ENCODE assay signal across 23 cellular contexts in genomic region chr12:19726592-19726991, GRCh38.
"Had no signal": no experiment of that assay in that cellular context is flagged by ENCODE, and none has a peak within 500 bp of the region (broad histone marks: within the 10 kb centered on the region; RNA-seq: fewer than 3 reads in every experiment).

No MANE protein-coding gene starts in this region.

- H3K36me3 Mint-ChIP-seq: stimulated activated effector memory CD8-positive, alpha-beta T cell treated with anti-CD3 and anti-CD28 coated beads, Interleukin-12 subunit alpha, Interleukin-12 subunit beta, amount 100 ng/mL, for 72 hours had no signal

- ATAC-seq: left lobe of liver; lower lobe of right lung; naive thymus-derived CD8-positive, alpha-beta T cell; stimulated activated naive CD8-positive, alpha-beta T cell treated with anti-CD3 and anti-CD28 coated beads, Interleukin-15, amount 100 ng/mL, for 72 hours had no signal

- H3K4me1 Mint-ChIP-seq: naive thymus-derived CD8-positive, alpha-beta T cell; nephron; neural crest cell; stimulated activated effector memory CD8-positive, alpha-beta T cell treated with anti-CD3 and anti-CD28 coated beads, Interleukin-12 subunit alpha, Interleukin-12 subunit beta, amount 100 ng/mL, for 72 hours; stimulated activated naive CD8-positive, alpha-beta T cell treated with anti-CD3 and anti-CD28 coated beads, Interleukin-15, amount 100 ng/mL, for 72 hours had no signal

- H3K4me1 ChIP-seq: lower lobe of right lung, prostate gland, transverse colon, uterus had no signal

- H3K27me3 Mint-ChIP-seq: naive thymus-derived CD8-positive, alpha-beta T cell; stimulated activated naive CD8-positive, alpha-beta T cell treated with anti-CD3 and anti-CD28 coated beads, Interleukin-15, amount 100 ng/mL, for 72 hours had no signal

- H3K9me3 Mint-ChIP-seq: neural crest cell; stimulated activated effector memory CD8-positive, alpha-beta T cell treated with anti-CD3 and anti-CD28 coated beads, Interleukin-12 subunit alpha, Interleukin-12 subunit beta, amount 100 ng/mL, for 72 hours had no signal

- H3K27me3 ChIP-seq: ovary, transverse colon, uterus had no signal

- H3K4me3 ChIP-seq: lower lobe of right lung, ovary, prostate gland, skin epidermis, transverse colon, uterus had no signal

- H3K27ac ChIP-seq: lower lobe of right lung, ovary, prostate gland, skin epidermis, transverse colon, uterus had no signal

- DNase-seq: hippocampal formation; kidney glomerular epithelial cell; left cardiac atrium; left ventricle myocardium superior; lower lobe of right lung; mammary epithelial cell; mesenchymal stem cell; naive thymus-derived CD8-positive, alpha-beta T cell; ovary; retina; right cardiac atrium; stimulated activated CD4-positive, alpha-beta T cell treated with anti-CD3 and anti-CD28 coated beads, Interleukin-4, amount 100 ng/mL, for 24 hours; stimulated activated naive CD4-positive, alpha-beta T cell treated with Interleukin-2 at 50 U/mL for 16 hours; stimulated activated naive CD8-positive, alpha-beta T cell treated with anti-CD3 and anti-CD28 coated beads, Interleukin-15, amount 100 ng/mL, for 72 hours; substantia nigra; transverse colon; uterus had no signal

- H3K9me3 ChIP-seq: lower lobe of right lung, ovary, prostate gland, transverse colon, uterus had no signal

- H3K27ac Mint-ChIP-seq: nephron; stimulated activated effector memory CD8-positive, alpha-beta T cell treated with anti-CD3 and anti-CD28 coated beads, Interleukin-12 subunit alpha, Interleukin-12 subunit beta, amount 100 ng/mL, for 72 hours; stimulated activated naive CD8-positive, alpha-beta T cell treated with anti-CD3 and anti-CD28 coated beads, Interleukin-15, amount 100 ng/mL, for 72 hours had no signal

- H3K4me3 Mint-ChIP-seq: naive thymus-derived CD8-positive, alpha-beta T cell; nephron; neural crest cell; stimulated activated effector memory CD8-positive, alpha-beta T cell treated with anti-CD3 and anti-CD28 coated beads, Interleukin-12 subunit alpha, Interleukin-12 subunit beta, amount 100 ng/mL, for 72 hours; stimulated activated naive CD8-positive, alpha-beta T cell treated with anti-CD3 and anti-CD28 coated beads, Interleukin-15, amount 100 ng/mL, for 72 hours had no signal

- H3K36me3 ChIP-seq: lower lobe of right lung, ovary, prostate gland, transverse colon, uterus had no signal
